Comparison of ENCODE assay signal across 8 cellular contexts in the genomic region with DNA sequence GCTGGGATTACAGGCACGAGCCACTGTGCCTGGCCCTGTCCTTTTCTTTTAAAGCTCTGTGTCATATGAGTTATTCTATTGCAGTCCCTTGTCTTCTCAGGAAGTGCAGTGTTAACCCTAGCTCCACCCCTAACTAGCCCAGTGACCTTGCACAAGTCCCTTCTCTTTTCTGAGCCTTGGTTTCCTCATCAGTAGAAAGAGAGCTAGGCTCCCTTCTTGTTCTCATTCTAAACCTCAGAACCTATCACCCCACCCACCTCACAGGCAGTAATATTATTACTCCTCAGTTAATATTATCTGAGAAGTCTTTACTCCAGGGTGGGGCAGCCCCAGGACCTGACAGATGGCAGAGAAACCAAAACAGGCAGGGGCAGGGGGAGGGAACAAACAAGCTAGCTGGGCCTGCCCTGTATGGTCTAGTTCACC. TPM values are rescaled to one million over a fixed set of nuclear protein-coding genes. Genes with fewer than 3 reads are reported as not detected.
DNase-seq lines count a peak whose midpoint lies in the region; ATAC-seq, FAIRE-seq and TF ChIP-seq lines count a peak whose summit lies in the region.

No MANE protein-coding gene starts in this region.

- peaks cover 63% of the 10 kb centered on the region for H3K36me3 Mint-ChIP-seq in activated naive CD4-positive, alpha-beta T cell treated with anti-CD3 and anti-CD28 coated beads, Interleukin-2, amount 10 ng/mL, durations not matched to agents 7 days and 5 days

- peaks cover 83% of the 10 kb centered on the region for H3K4me1 Mint-ChIP-seq in activated naive CD4-positive, alpha-beta T cell treated with anti-CD3 and anti-CD28 coated beads, Interleukin-2, amount 10 ng/mL, durations not matched to agents 7 days and 5 days

- no peak for TF ChIP-seq POLR2A in H54 (IDR thresholded peaks at IDR 0.05; ENCODE audit: low read depth, low read length)

- H3K27ac Mint-ChIP-seq in activated naive CD4-positive, alpha-beta T cell treated with anti-CD3 and anti-CD28 coated beads, Interleukin-2, amount 10 ng/mL, durations not matched to agents 7 days and 5 days: peak overlapping the region; percentile 99

- no peak for FAIRE-seq in H54 (lab: Jason Lieb, UNC)

- no peaks in the 10 kb centered on the region for H3K9me3 Mint-ChIP-seq in activated naive CD4-positive, alpha-beta T cell treated with anti-CD3 and anti-CD28 coated beads, Interleukin-2, amount 10 ng/mL, durations not matched to agents 7 days and 5 days

- POLR2A ChIA-PET in GM10248 (lab: Yijun Ruan, JAX): interaction anchor here (1.0 to 1.4 kb wide), 3 partner anchors 10 to 126 kb away, joined by 3 to 5 read pairs (median 4); no protein-coding TSS in a partner anchor

- H3K4me3 Mint-ChIP-seq in activated naive CD4-positive, alpha-beta T cell treated with anti-CD3 and anti-CD28 coated beads, Interleukin-2, amount 10 ng/mL, durations not matched to agents 7 days and 5 days: peak overlapping the region; percentile 67

- TF ChIP-seq CTCF in GM10248 (IDR thresholded peaks at IDR 0.05; ENCODE audit: control extremely low read depth, extremely low read depth, low read depth, missing control alignments): no peak

- peak; percentile 50 for ATAC-seq in GM19463 (IDR thresholded peaks at IDR 0.05; ENCODE audit: unreplicated experiment)
- peak; percentile 46 for ATAC-seq in HG03442 (IDR thresholded peaks at IDR 0.05; ENCODE audit: unreplicated experiment)

- H3K27me3 Mint-ChIP-seq in activated naive CD4-positive, alpha-beta T cell treated with anti-CD3 and anti-CD28 coated beads, Interleukin-2, amount 10 ng/mL, durations not matched to agents 7 days and 5 days: no peaks in the 10 kb centered on the region

- DNase-seq in GM10248 (ENCODE audit: extremely low spot score): peak; percentile 58
- DNase-seq in activated naive CD4-positive, alpha-beta T cell treated with anti-CD3 and anti-CD28 coated beads, Interleukin-2, amount 10 ng/mL, durations not matched to agents 7 days and 5 days: peak; percentile 45
- DNase-seq in H54 (ENCODE audit: insufficient read length, low spot score): no peak
- DNase-seq in epidermal melanocyte (ENCODE audit: insufficient read length, low spot score): no peak
- DNase-seq in occipital lobe (lab: John Stamatoyannopoulos, UW): no peak
- no peak for DNase-seq in RKO (ENCODE audit: low spot score)

- CTCF ChIA-PET in GM10248 (lab: Yijun Ruan, JAX): interaction anchor here (0.7 to 3.5 kb wide), 12 partner anchors 8 to 489 kb away, joined by 3 to 40 read pairs (median 5); no protein-coding TSS in a partner anchor
- CTCF ChIA-PET in activated naive CD4-positive, alpha-beta T cell treated with anti-CD3 and anti-CD28 coated beads, Interleukin-2, amount 10 ng/mL, durations not matched to agents 7 days and 5 days (lab: Charles Lee): interaction anchor here (0.7 to 3.5 kb wide), 10 partner anchors 11 to 124 kb away, joined by 3 to 27 read pairs (median 6); no protein-coding TSS in a partner anchor

RNA-seq across cellular contexts. Expression of gene CYFIP2, which starts 7.2 kb away (rescaled TPM):
- 84.7 TPM for total RNA-seq in occipital lobe

Comparison
In these comparisons a context has a peak if more than half of its experiments do, and no peak if none do; other contexts are left out.
1. DNase-seq: peak in GM10248 (single experiment) and activated naive CD4-positive, alpha-beta T cell treated with anti-CD3 and anti-CD28 coated beads, Interleukin-2, amount 10 ng/mL, durations not matched to agents 7 days and 5 days (single experiment); none in H54 (single experiment), epidermal melanocyte (single experiment), occipital lobe (single experiment) and RKO (single experiment).